ENCODE assay signal across 7 cellular contexts in the genomic region with DNA sequence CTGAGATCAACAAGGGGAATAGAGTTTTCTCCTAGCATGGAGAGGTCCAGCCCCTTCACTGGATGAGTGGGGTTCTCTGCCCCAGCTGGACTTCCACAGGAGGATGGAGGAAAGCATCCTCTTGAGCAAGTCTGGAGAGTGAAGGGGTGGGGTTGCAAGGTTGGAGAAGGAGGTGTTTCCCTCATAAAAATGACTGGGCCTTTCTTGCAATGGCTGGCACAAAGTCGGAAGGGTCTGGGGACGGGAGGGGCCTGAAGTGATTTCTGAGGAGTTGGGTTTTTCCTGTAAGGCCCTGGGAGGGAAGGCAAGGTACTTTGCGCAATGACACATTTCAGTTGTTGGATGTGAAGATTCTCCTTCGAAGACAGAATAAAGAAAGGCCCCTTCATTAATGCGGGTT. TPM values are rescaled to one million over a fixed set of nuclear protein-coding genes. Genes with fewer than 3 reads are reported as not detected.
DNase-seq lines count a peak whose midpoint lies in the region; FAIRE-seq and TF ChIP-seq lines count a peak whose summit lies in the region.

No MANE protein-coding gene starts in this region.

- no peaks in the 10 kb centered on the region for H3K36me3 ChIP-seq in breast epithelium
- H3K36me3 ChIP-seq in stomach smooth muscle (ENCODE audit: control insufficient read depth in 2 of 2, insufficient read depth in 2 of 2, low read length in 2 of 2) = no peaks in the 10 kb centered on the region

- intact Hi-C loops in breast epithelium (cut with DNase I; ENCODE audit: low total_unique reads) = no loop called here

- peak; percentile 41 for DNase-seq in NCI-H748 (lab: John Stamatoyannopoulos, UW; ENCODE audit: unreplicated experiment)
- no peak for DNase-seq in breast epithelium (ENCODE audit: low spot score in 2 of 2)
- DNase-seq in left kidney (ENCODE audit: low read depth, low spot score) = peak; percentile 21
- no peak for DNase-seq in stimulated activated naive CD4-positive, alpha-beta T cell (lab: John Stamatoyannopoulos, UW)
- DNase-seq in NCI-H524 (lab: John Stamatoyannopoulos, UW) = no peak
- DNase-seq in frontal cortex (ENCODE audit: low spot score in 2 of 2) = no peak

- H3K27me3 ChIP-seq in breast epithelium = no peaks in the 10 kb centered on the region
- H3K27me3 ChIP-seq in stomach smooth muscle (ENCODE audit: control insufficient read depth in 1 of 2, insufficient read depth in 2 of 2, low read length in 2 of 2) = no peaks in the 10 kb centered on the region

- FAIRE-seq in frontal cortex (lab: Jason Lieb, UNC) = no peak

- TF ChIP-seq POLR2A in breast epithelium (IDR thresholded peaks at IDR 0.05) = no peak

- H3K27ac ChIP-seq in breast epithelium (peak overlapping the region; percentile 97), stomach smooth muscle (ENCODE audit: low read length) (peak overlapping the region; percentile 95)

- H3K4me1 ChIP-seq in breast epithelium (no peaks in the 10 kb centered on the region), stomach smooth muscle (ENCODE audit: control insufficient read depth, insufficient read depth, low read length) (peaks cover 14% of the 10 kb centered on the region)

- H3K9me3 ChIP-seq in breast epithelium = peaks cover 0 to 5% of the 10 kb centered on the region in 2 donors
- no peaks in the 10 kb centered on the region for H3K9me3 ChIP-seq in stomach smooth muscle (ENCODE audit: control insufficient read depth in 2 of 2, low read length in 2 of 2)

- H3K4me3 ChIP-seq in breast epithelium (peak overlapping the region; percentile 55 to 87 (median 83)), stomach smooth muscle (ENCODE audit: low read length in 2 of 2) (peak overlapping the region; percentile 87 to 92)

- TF ChIP-seq CTCF in breast epithelium (IDR thresholded peaks at IDR 0.05) = no peak

- H3K9ac ChIP-seq in stomach smooth muscle (ENCODE audit: low read length in 2 of 2) = peak overlapping the region; percentile 79 to 80

RNA-seq across cellular contexts. Expression of gene SPATA6, which starts 0.9 kb away (rescaled TPM):
- total RNA-seq in breast epithelium = 10 to 100 TPM; 25.6 to 43.3 (median 34.7) TPM
- total RNA-seq in frontal cortex = 16.7 TPM

Comparison
In these comparisons a context has a peak if more than half of its experiments do, and no peak if none do; other contexts are left out.
1. DNase-seq: peak in NCI-H748 (single experiment) and left kidney (single experiment); none in breast epithelium (0 of 2), stimulated activated naive CD4-positive, alpha-beta T cell (0 of 6), NCI-H524 (0 of 2) and frontal cortex (0 of 2).